ENCODE assay signal across 8 cellular contexts in the genomic region with DNA sequence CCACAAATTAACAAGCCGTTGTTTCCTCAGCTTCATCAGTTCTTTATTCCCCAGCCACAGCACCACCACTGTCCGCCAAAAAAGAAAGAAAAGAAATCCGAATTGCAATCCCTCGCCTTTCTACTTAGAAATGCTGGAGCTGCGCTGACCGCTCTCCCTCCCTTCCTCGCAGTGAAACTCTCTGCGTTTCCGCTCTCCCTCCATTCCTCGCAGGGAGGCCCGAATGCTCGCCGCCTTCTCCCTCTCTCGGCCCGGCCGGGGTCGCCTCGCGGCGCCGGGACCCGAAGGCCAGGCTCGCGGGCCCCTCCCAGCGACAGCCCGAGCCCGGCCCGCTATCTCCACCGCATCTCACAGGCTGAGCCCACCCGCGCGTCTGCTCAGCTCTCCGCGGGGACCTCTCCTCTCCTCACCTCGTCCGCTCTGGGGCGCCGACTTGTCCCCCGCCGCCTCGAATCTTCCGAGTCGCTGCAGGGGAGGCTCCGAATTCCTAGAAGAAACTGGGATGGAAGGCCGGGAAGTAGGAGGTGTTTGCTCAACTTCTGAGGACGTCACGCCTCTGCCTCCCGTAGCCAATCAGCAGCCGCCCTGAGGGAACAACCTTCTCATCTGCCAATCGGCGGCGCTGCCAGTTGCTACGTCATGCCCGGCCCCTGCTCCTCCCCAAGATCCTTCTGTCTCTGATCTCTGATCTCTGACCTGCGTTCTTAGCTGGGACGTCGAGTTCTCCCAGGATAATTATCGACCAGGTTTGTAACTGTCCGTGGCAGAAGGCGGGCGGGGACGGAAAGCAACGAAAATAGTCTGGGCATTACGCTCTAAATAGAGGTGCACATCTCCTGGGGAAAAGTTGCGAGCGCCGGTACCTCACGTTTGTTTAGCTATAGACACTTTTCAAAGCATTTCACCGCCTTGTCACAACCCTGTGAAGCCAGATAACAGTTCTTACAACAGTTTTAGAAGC. TPM values are rescaled to one million over a fixed set of nuclear protein-coding genes. Genes with fewer than 3 reads are reported as not detected.
DNase-seq lines count a peak whose midpoint lies in the region; ATAC-seq and TF ChIP-seq lines count a peak whose summit lies in the region.

A gene (minus strand): TSS at position 499 of the 961 bp plus-strand sequence. CDS start 10,523 bp downstream, outside the sequence.

- CTCF ChIA-PET in CD8-positive, alpha-beta T cell (lab: Charles Lee): no interaction called here

- H3K4me3 ChIP-seq in CD8-positive, alpha-beta T cell (ENCODE audit: low read depth, low read length): peak within 1 kb of the TSS; percentile 70

- peak within 1 kb of the TSS; percentile 83 for H3K4me3 Mint-ChIP-seq in CD8-positive, alpha-beta T cell
- peak within 1 kb of the TSS; percentile 99 for H3K4me3 Mint-ChIP-seq in natural killer cell
- H3K4me3 Mint-ChIP-seq in stimulated activated memory B cell treated with anti-CD40 and anti-IgM and Interleukin-4, amounts not matched to agents 10 μg/mL and 1 μg/mL and 100 μg/mL, for 72 hours: peak within 1 kb of the TSS; percentile 98

- ATAC-seq in CD8-positive, alpha-beta T cell: peak; percentile 90
- ATAC-seq in GM21423 (IDR thresholded peaks at IDR 0.05; ENCODE audit: unreplicated experiment): peak; percentile 100
- ATAC-seq in natural killer cell: peak; percentile 83 to 96 (median 94)
- ATAC-seq in stimulated activated memory B cell treated with anti-CD40 and anti-IgM and Interleukin-4, amounts not matched to agents 10 μg/mL and 1 μg/mL and 100 μg/mL, for 72 hours: peak; percentile 98

- no peaks in the 10 kb centered on the region for H3K27me3 ChIP-seq in CD8-positive, alpha-beta T cell (ENCODE audit: insufficient read depth, low read length)

- peak within 1 kb of the TSS; percentile 19 for H3K27ac Mint-ChIP-seq in CD8-positive, alpha-beta T cell
- peak within 1 kb of the TSS; percentile 78 to 90 for H3K27ac Mint-ChIP-seq in natural killer cell
- peak within 1 kb of the TSS; percentile 84 for H3K27ac Mint-ChIP-seq in stimulated activated memory B cell treated with anti-CD40 and anti-IgM and Interleukin-4, amounts not matched to agents 10 μg/mL and 1 μg/mL and 100 μg/mL, for 72 hours

- DNase-seq in CD8-positive, alpha-beta T cell: peak; percentile 17 to 82 (median 63)
- peak in 74 of 76 experiments; percentile 3 to 93 (median 80) for DNase-seq in HUDEP-2 (lab: John Stamatoyannopoulos, UW; ENCODE audit: unreplicated experiment in 76 of 76)
- peak; percentile 96 for DNase-seq in RPMI7951 (ENCODE audit: low read depth)
- DNase-seq in activated gamma-delta T cell treated with anti-CD3 and anti-CD28 coated beads, Interleukin-2, amount 50 U/mL, for 16 hours (ENCODE audit: low read depth): peak; percentile 58
- DNase-seq in fibroblast of the conjunctiva (ENCODE audit: low read depth): peak; percentile 92
- peak; percentile 70 for DNase-seq in natural killer cell

- no peaks in the 10 kb centered on the region for H3K9me3 Mint-ChIP-seq in CD8-positive, alpha-beta T cell
- no peaks in the 10 kb centered on the region for H3K9me3 Mint-ChIP-seq in natural killer cell
- H3K9me3 Mint-ChIP-seq in stimulated activated memory B cell treated with anti-CD40 and anti-IgM and Interleukin-4, amounts not matched to agents 10 μg/mL and 1 μg/mL and 100 μg/mL, for 72 hours: no peaks in the 10 kb centered on the region

- H3K36me3 ChIP-seq in CD8-positive, alpha-beta T cell (ENCODE audit: insufficient read depth, low read length): no peaks in the 10 kb centered on the region

- intact Hi-C loops in CD8-positive, alpha-beta T cell (cut with DNase I, micrococcal nuclease): no loop called here
- intact Hi-C loops in natural killer cell (cut with micrococcal nuclease): loop anchor here (10.0 kb wide), 1 partner anchor 1559 kb away; no protein-coding TSS in a partner anchor

- H3K4me1 ChIP-seq in CD8-positive, alpha-beta T cell (ENCODE audit: insufficient read depth, low read length): peaks cover 8% of the 10 kb centered on the region

- no peaks in the 10 kb centered on the region for H3K36me3 Mint-ChIP-seq in CD8-positive, alpha-beta T cell
- no peaks in the 10 kb centered on the region for H3K36me3 Mint-ChIP-seq in natural killer cell
- H3K36me3 Mint-ChIP-seq in stimulated activated memory B cell treated with anti-CD40 and anti-IgM and Interleukin-4, amounts not matched to agents 10 μg/mL and 1 μg/mL and 100 μg/mL, for 72 hours: no peaks in the 10 kb centered on the region

- peaks cover 23% of the 10 kb centered on the region for H3K4me1 Mint-ChIP-seq in CD8-positive, alpha-beta T cell (ENCODE audit: low read depth)
- peaks cover 19 to 20% of the 10 kb centered on the region in 2 donors for H3K4me1 Mint-ChIP-seq in natural killer cell
- H3K4me1 Mint-ChIP-seq in stimulated activated memory B cell treated with anti-CD40 and anti-IgM and Interleukin-4, amounts not matched to agents 10 μg/mL and 1 μg/mL and 100 μg/mL, for 72 hours: peaks cover 26% of the 10 kb centered on the region

- POLR2A ChIA-PET in CD8-positive, alpha-beta T cell (lab: Charles Lee): no interaction called here

- H3K27me3 Mint-ChIP-seq in CD8-positive, alpha-beta T cell (ENCODE audit: low read depth): peaks cover 36% of the 10 kb centered on the region
- H3K27me3 Mint-ChIP-seq in natural killer cell (ENCODE audit: low read depth in 2 of 2): peaks cover 10 to 22% of the 10 kb centered on the region in 2 donors
- H3K27me3 Mint-ChIP-seq in stimulated activated memory B cell treated with anti-CD40 and anti-IgM and Interleukin-4, amounts not matched to agents 10 μg/mL and 1 μg/mL and 100 μg/mL, for 72 hours: peaks cover 16% of the 10 kb centered on the region

- TF ChIP-seq CTCF in CD8-positive, alpha-beta T cell (IDR thresholded peaks at IDR 0.05): no peak
- no peak for TF ChIP-seq CTCF in natural killer cell (IDR thresholded peaks at IDR 0.05)

- no peaks in the 10 kb centered on the region for H3K9me3 ChIP-seq in CD8-positive, alpha-beta T cell (ENCODE audit: low read length)

- H3K27ac ChIP-seq in CD8-positive, alpha-beta T cell (ENCODE audit: low read depth, low read length): peak within 1 kb of the TSS; percentile 48

RNA-seq across cellular contexts. Expression of the gene that starts here (rescaled TPM):
- under 1 TPM; 0.84 to 0.86 TPM for total RNA-seq in CD8-positive, alpha-beta T cell
- 19.5 and 21.1 TPM in 2 replicates for total RNA-seq in RPMI7951 (2014; rRNA removed; shearing (Covaris generic))
- total RNA-seq in natural killer cell: 1 to 10 TPM; 1.6 to 2.4 (median 1.6) TPM

Comparison
In these comparisons a context has a peak if more than half of its experiments do, and no peak if none do; other contexts are left out.
1. Peak in every context shown above with its lines: DNase-seq, ATAC-seq, H3K4me3 ChIP-seq and H3K27ac ChIP-seq.
2. Peak in DNase-seq, ATAC-seq, H3K4me3 ChIP-seq and H3K27ac ChIP-seq in CD8-positive, alpha-beta T cell; RNA of the gene not detected or under 1 TPM.
3. H3K27ac Mint-ChIP-seq: peak in every context shown above with its lines; median percentile 84 in natural killer cell; 84 in stimulated activated memory B cell treated with anti-CD40 and anti-IgM and Interleukin-4, amounts not matched to agents 10 μg/mL and 1 μg/mL and 100 μg/mL, for 72 hours; 19 in CD8-positive, alpha-beta T cell.